8 cellular contexts compared by ENCODE assay signal in genomic region chrX:118459494-118459893, GRCh38. TPM values are rescaled to one million over a fixed set of nuclear protein-coding genes. Genes with fewer than 3 reads are reported as not detected.
A peak's percentile ranks its signal among the peaks of the same experiment; 100 is the strongest.
DNase-seq lines count a peak whose midpoint lies in the region; ATAC-seq, FAIRE-seq and TF ChIP-seq lines count a peak whose summit lies in the region.

No MANE protein-coding gene starts in this region.

- H2AFZ ChIP-seq in K562 (ENCODE audit: low read depth, low read length) = no peak overlapping the region

- no peak overlapping the region for H3K9ac ChIP-seq in K562 (ENCODE audit: insufficient read depth in 1 of 2, low read depth in 2 of 2, low read length in 2 of 2)

- POLR2A ChIA-PET in K562 (lab: Yijun Ruan, JAX) = interaction anchor here (0.7 to 1.0 kb wide), 4 partner anchors 9 to 140 kb away, joined by 3 to 6 read pairs (median 3); no protein-coding TSS in a partner anchor

- H3K4me3 ChIP-seq in right atrium auricular region (no peak overlapping the region), K562 (no peak overlapping the region)

- CTCF ChIA-PET in K562 (lab: Yijun Ruan, JAX; ENCODE audit: low intra/inter-chr PET ratio) = interaction anchor here (1.1 to 1.6 kb wide), 2 partner anchors 138 to 142 kb away, joined by 5 to 14 read pairs; no protein-coding TSS in a partner anchor

- H3K9me3 ChIP-seq in right atrium auricular region (no peaks in the 10 kb centered on the region), K562 (replicated peaks; ENCODE audit: control insufficient read depth, insufficient read depth, low read depth, low read length) (no peaks in the 10 kb centered on the region)

- no peak for TF ChIP-seq EP300 in K562 (IDR thresholded peaks at IDR 0.05; ENCODE audit: low read length)

- TF ChIP-seq CTCF in right atrium auricular region (IDR thresholded peaks at IDR 0.05) (peak in 1 of 2 donors; percentile 53), K562 (IDR thresholded peaks at IDR 0.05 in 2 of 3, conservative IDR thresholded peaks at IDR 0.05 in 1 of 3; ENCODE audit: insufficient read depth in 2 of 3, low read depth in 1 of 3, low read length in 3 of 3) (peak; percentile 63 to 81 (median 71))

- TF ChIP-seq RAD21 in K562 (CRISPR knock-in tag; conservative IDR thresholded peaks at IDR 0.05 in 1 of 2, IDR thresholded peaks at IDR 0.05 in 1 of 2) = peak; percentile 76 to 90

- H3K36me3 ChIP-seq in right atrium auricular region (no peaks in the 10 kb centered on the region), K562 (ENCODE audit: control insufficient read depth, insufficient read depth, low read length) (no peaks in the 10 kb centered on the region)

- no peaks in the 10 kb centered on the region for H3K9me1 ChIP-seq in K562 (ENCODE audit: control insufficient read depth, insufficient read depth, low read length)

- no peak overlapping the region for H3K27ac ChIP-seq in right atrium auricular region
- H3K27ac ChIP-seq in K562 (ENCODE audit: extremely low read depth, low read depth, low read length) = no peak overlapping the region

- ATAC-seq in left cardiac atrium (peak; percentile 12 to 27), HG02885 (IDR thresholded peaks at IDR 0.05; ENCODE audit: poor library complexity, unreplicated experiment) (peak; percentile 55), K562 (peak; percentile 89), HG02678 (IDR thresholded peaks at IDR 0.05; ENCODE audit: unreplicated experiment) (no peak)

- H3K4me1 ChIP-seq in right atrium auricular region (no peaks in the 10 kb centered on the region), K562 (replicated peaks in 1 of 2; ENCODE audit: control insufficient read depth in 2 of 2, insufficient read depth in 2 of 2, low read length in 2 of 2) (peaks cover 0 to 2% of the 10 kb centered on the region in 2 experiments; a peak in 2 of 5 replicates)

- DNase-seq in left cardiac atrium (no peak), right atrium auricular region (ENCODE audit: low spot score) (no peak), NCI-H526 (lab: John Stamatoyannopoulos, UW) (peak; percentile 39 to 75), K562 (ENCODE audit: extremely low read depth in 1 of 4, low spot score in 3 of 4) (peak; percentile 44 to 68 (median 52)), left kidney (ENCODE audit: low read depth, low spot score) (peak; percentile 71)
- no peak for DNase-seq in stimulated activated CD4-positive, alpha-beta T cell treated with anti-CD3 and anti-CD28 coated beads, Interleukin-1b, Interleukin-23, amount 100 ng/mL, for 48 hours

- H4K20me1 ChIP-seq in K562 (replicated peaks; ENCODE audit: control insufficient read depth, insufficient read depth, low read length) = no peaks in the 10 kb centered on the region

- intact Hi-C loops in left cardiac atrium (cut with DNase I) (no loop called here), K562 (cut with micrococcal nuclease) (loop anchor here (1.0 kb wide), 2 partner anchors 142 to 348 kb away; no protein-coding TSS in a partner anchor)

- BruUV-seq in K562 (replicated peaks; lab: Mats Ljungman, UMichigan) = no TSS peak

- peak; percentile 76 for FAIRE-seq in K562 (lab: Jason Lieb, UNC)

- in situ Hi-C loops in K562 (cut with MboI) = no loop called here

- no peak overlapping the region for H3K4me2 ChIP-seq in K562 (ENCODE audit: insufficient read depth, low read length)

- H3K79me2 ChIP-seq in K562 (ENCODE audit: control insufficient read depth, insufficient read depth, low read length) = no peaks in the 10 kb centered on the region

- WGBS in K562 (ENCODE audit: insufficient coverage, low coverage, missing lambda C conversion rate) = 0% methylated on average over 4 of the region's 4 CpGs

- H3K27me3 ChIP-seq in right atrium auricular region = no peaks in the 10 kb centered on the region
- no peaks in the 10 kb centered on the region for H3K27me3 ChIP-seq in K562 (ENCODE audit: control insufficient read depth in 2 of 2, insufficient read depth in 2 of 2, low read length in 2 of 2)

- TF ChIP-seq POLR2A in K562 (conservative IDR thresholded peaks at IDR 0.05) = no peak

TF ChIP-seq in K562, 482 proteins besides CTCF, POLR2A, EP300 and RAD21 (continues in another document):
- TF ChIP-seq AFF4 (CRISPR knock-in tag; IDR thresholded peaks at IDR 0.05) (no peak), ARID2 (IDR thresholded peaks at IDR 0.05) (peak; percentile 68; the same call in 1 of the 2 replicates), LCOR (CRISPR knock-in tag; IDR thresholded peaks at IDR 0.05) (0 out of 2 replicates have a peak, but pooled peaks have one; percentile 20), GTF2B (IDR thresholded peaks at IDR 0.05; ENCODE audit: extremely low read depth, insufficient read length) (no peak), DEAF1 (CRISPR knock-in tag; IDR thresholded peaks at IDR 0.05) (peak; percentile 39; the same call in 1 of the 2 replicates), RB1 (IDR thresholded peaks at IDR 0.05; ENCODE audit: low read depth) (0 out of 2 replicates have a peak, but pooled peaks have one; percentile 25), ATF3 (IDR thresholded peaks at IDR 0.05) (peak; percentile 29; the same call in 1 of the 2 replicates), ATF3 (CRISPR knock-in tag; conservative IDR thresholded peaks at IDR 0.05) (no peak)

RNA-seq across cellular contexts. Expression of gene DOCK11, which starts 36.1 kb away (rescaled TPM):
- 10 to 100 TPM; 15.8 to 22.1 TPM for total RNA-seq in left cardiac atrium
- 1 to 10 TPM; 5.2 to 7.9 TPM for total RNA-seq in right atrium auricular region
- total RNA-seq in K562 (2011; cell fraction: chromatin; rRNA removed; ENCODE audit: low replicate concordance) = 20.0 and 87.2 TPM in 2 replicates
- total RNA-seq in K562 (2011; cell fraction: nucleolus; rRNA removed) = 9.2 and 16.3 TPM in 2 replicates
- 24.5 and 31.0 TPM in 2 replicates for total RNA-seq in K562 (2011; cell fraction: nucleoplasm; rRNA removed)
- total RNA-seq in K562 (2014; rRNA removed) = 49.4 and 52.5 TPM in 2 replicates
- total RNA-seq in K562 (2014; rRNA removed; fragmentation: Illumina TruSeq; extraction: Trizol) = 74.8 and 86.1 TPM in 2 replicates
- total RNA-seq in K562 (2015; rRNA removed; fragmentation: Illumina TruSeq; extraction: Trizol) = 67.4 and 77.8 TPM in 2 replicates
- total RNA-seq in K562 (2021) = 56.8 and 58.5 TPM in 2 replicates
- polyA plus RNA-seq in K562 (2011; rRNA removed) = 38.4 and 50.9 TPM in 2 replicates
- 8.6 and 17.2 TPM in 2 replicates for polyA plus RNA-seq in K562 (2011; cell fraction: cytosol; rRNA removed)
- polyA plus RNA-seq in K562 (2011; cell fraction: nucleus; rRNA removed) = 18.1 and 40.4 TPM in 2 replicates
- 58.3 and 63.2 TPM in 2 replicates for polyA plus RNA-seq in K562 (2012)
- 47.5 and 55.3 TPM in 2 replicates for polyA plus RNA-seq in K562 (2014; fragmentation: Illumina TruSeq; extraction: Trizol)
- 10 to 100 TPM; 42.2 to 46.4 TPM for polyA plus RNA-seq in K562 (2014; fragmentation: Nextera tagmentation; extraction: Ambion mirVana)
- polyA plus RNA-seq in K562 (2014; rRNA removed) = 41.8 and 42.5 TPM in 2 replicates
- 101 and 110 TPM in 2 replicates for polyA minus RNA-seq in K562 (2011; rRNA and poly(A)+ RNA removed)
- polyA minus RNA-seq in K562 (2011; cell fraction: cytosol; rRNA and poly(A)+ RNA removed) = 25.4 and 37.8 TPM in 2 replicates
- polyA minus RNA-seq in K562 (2011; cell fraction: nucleus; rRNA and poly(A)+ RNA removed) = 16.6 and 34.4 TPM in 2 replicates

Comparison
In these comparisons a context has a peak if more than half of its experiments do, and no peak if none do; other contexts are left out.
1. DNase-seq: peak in NCI-H526 (2 of 2), K562 (4 of 4) and left kidney (single experiment); none in left cardiac atrium (single experiment), right atrium auricular region (single experiment) and stimulated activated CD4-positive, alpha-beta T cell treated with anti-CD3 and anti-CD28 coated beads, Interleukin-1b, Interleukin-23, amount 100 ng/mL, for 48 hours (single experiment).